Comparison of ENCODE assay signal across 8 cellular contexts in the genomic region with DNA sequence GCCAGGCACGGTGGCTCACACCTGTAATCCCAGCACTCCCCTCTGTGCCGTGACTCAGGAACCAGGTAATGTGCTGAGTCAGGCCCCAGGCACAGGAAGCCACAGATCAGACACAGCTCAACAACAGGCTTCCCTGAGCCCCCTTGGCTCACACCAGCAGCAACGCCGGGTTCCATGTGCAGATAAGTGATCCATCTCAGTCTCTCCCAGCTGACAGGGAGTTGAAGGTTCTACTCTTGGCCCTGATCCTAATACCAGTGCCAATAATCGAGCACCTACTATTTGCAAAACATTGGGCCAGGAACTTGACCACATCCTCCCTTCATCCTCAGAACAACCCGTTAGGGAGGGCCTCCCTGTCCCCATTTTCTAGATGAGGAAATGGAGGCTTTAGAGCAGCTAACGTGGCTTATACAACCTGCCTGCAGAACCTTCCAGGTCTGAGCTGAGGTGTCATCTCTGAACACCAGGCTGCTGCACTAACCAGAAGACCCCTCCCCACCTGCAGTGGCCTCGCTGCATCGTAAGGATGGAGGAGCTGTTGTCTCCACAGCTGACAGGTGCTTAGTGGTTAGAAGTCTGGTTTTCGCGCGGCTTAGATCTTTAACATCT.
DNase-seq lines count a peak whose midpoint lies in the region; ATAC-seq and TF ChIP-seq lines count a peak whose summit lies in the region.

No MANE protein-coding gene starts in this region.

- H4K20me1 ChIP-seq in OCI-LY1 (ENCODE audit: insufficient read depth, low read length) (no peaks in the 10 kb centered on the region), GM23248 (ENCODE audit: insufficient read depth) (no peaks in the 10 kb centered on the region)

- no peak overlapping the region for H2AFZ ChIP-seq in OCI-LY1 (ENCODE audit: low read length)
- H2AFZ ChIP-seq in GM23248, result no peak overlapping the region

- H3K9ac ChIP-seq in OCI-LY1 (ENCODE audit: low read length), result peak overlapping the region; percentile 94
- no peak overlapping the region for H3K9ac ChIP-seq in GM23248

- no peaks in the 10 kb centered on the region for H3K27me3 ChIP-seq in OCI-LY1 (ENCODE audit: insufficient read depth, low read length)
- H3K27me3 ChIP-seq in BE2C, result no peaks in the 10 kb centered on the region
- H3K27me3 ChIP-seq in GM23248 (replicated peaks; ENCODE audit: insufficient read depth), result no peaks in the 10 kb centered on the region

- in situ Hi-C loops in GM23248 (cut with MboI), result no loop called here

- peaks cover 62% of the 10 kb centered on the region for H3K79me2 ChIP-seq in OCI-LY1 (ENCODE audit: insufficient read depth, low read length)
- H3K79me2 ChIP-seq in GM23248 (ENCODE audit: insufficient read depth), result no peaks in the 10 kb centered on the region

- H3K4me2 ChIP-seq in OCI-LY1 (ENCODE audit: low read length) (peak overlapping the region; percentile 95), GM23248 (ENCODE audit: unreplicated experiment) (no peak overlapping the region)

- peak; percentile 77 for DNase-seq in activated naive CD4-positive, alpha-beta T cell treated with Interleukin-2 at 50 U/mL for 16 hours
- DNase-seq in stimulated activated CD4-positive, alpha-beta T cell treated with anti-CD3 and anti-CD28 coated beads, Interleukin-4, amount 100 ng/mL, for 24 hours, result peak; percentile 67
- DNase-seq in BE2C (no peak), GM23248 (no peak), EL (no peak), cortex of kidney (lab: John Stamatoyannopoulos, UW) (no peak)

- H3K9me2 ChIP-seq in OCI-LY1 (ENCODE audit: low read depth, low read length) (no peaks in the 10 kb centered on the region), GM23248 (ENCODE audit: insufficient read depth) (no peaks in the 10 kb centered on the region)

- peak overlapping the region; percentile 90 for H3K4me3 ChIP-seq in OCI-LY1 (ENCODE audit: low read depth, low read length, poor library complexity, severe bottlenecking)
- no peak overlapping the region for H3K4me3 ChIP-seq in BE2C (ENCODE audit: low read depth, low read length)
- no peak overlapping the region for H3K4me3 ChIP-seq in GM23248

- peak; percentile 41 for ATAC-seq in GM19395 (IDR thresholded peaks at IDR 0.05; ENCODE audit: unreplicated experiment)

- no peaks in the 10 kb centered on the region for H3F3A ChIP-seq in OCI-LY1 (ENCODE audit: insufficient read depth, low read length)
- H3F3A ChIP-seq in GM23248 (ENCODE audit: insufficient read depth), result no peaks in the 10 kb centered on the region

- H3K9me3 ChIP-seq in OCI-LY1 (ENCODE audit: low read length) (peaks cover 9% of the 10 kb centered on the region), BE2C (no peaks in the 10 kb centered on the region; the same call in none of the 2 replicates), GM23248 (ENCODE audit: low read depth) (no peaks in the 10 kb centered on the region)

- H3K27ac ChIP-seq in OCI-LY1 (ENCODE audit: low read depth, low read length, poor library complexity, severe bottlenecking) (peak overlapping the region; percentile 96), GM23248 (no peak overlapping the region)

- H3K4me1 ChIP-seq in OCI-LY1 (ENCODE audit: insufficient read depth, low read length, severe bottlenecking), result peaks cover 34% of the 10 kb centered on the region
- H3K4me1 ChIP-seq in BE2C, result 0 out of 2 replicates have a peak, but pooled peaks cover 3% of the 10 kb centered on the region
- H3K4me1 ChIP-seq in GM23248 (ENCODE audit: insufficient read depth), result no peaks in the 10 kb centered on the region

- WGBS in GM23248 (ENCODE audit: low coverage in 1 of 2, low lambda C conversion rate in 2 of 2, missing lambda C conversion rate in 2 of 2), 2 experiments, result 87 to 90% methylated on average over 12 of the region's 12 CpGs

- H3K36me3 ChIP-seq in OCI-LY1 (ENCODE audit: insufficient read depth, low read length) (peaks cover 56% of the 10 kb centered on the region), BE2C (no peaks in the 10 kb centered on the region), GM23248 (ENCODE audit: low read depth) (no peaks in the 10 kb centered on the region)

- TF ChIP-seq CTCF in OCI-LY1 (IDR thresholded peaks at IDR 0.05; ENCODE audit: low read length), result no peak
- TF ChIP-seq CTCF in BE2C (IDR thresholded peaks at IDR 0.05; ENCODE audit: low read depth, low read length), result no peak

Comparison
In these comparisons a context has a peak if more than half of its experiments do, and no peak if none do; other contexts are left out.
1. DNase-seq: peak in activated naive CD4-positive, alpha-beta T cell treated with Interleukin-2 at 50 U/mL for 16 hours (single experiment) and stimulated activated CD4-positive, alpha-beta T cell treated with anti-CD3 and anti-CD28 coated beads, Interleukin-4, amount 100 ng/mL, for 24 hours (single experiment); none in BE2C (single experiment), GM23248 (single experiment), EL (single experiment) and cortex of kidney (single experiment).